Comparison of ENCODE assay signal across 9 cellular contexts in the genomic region with DNA sequence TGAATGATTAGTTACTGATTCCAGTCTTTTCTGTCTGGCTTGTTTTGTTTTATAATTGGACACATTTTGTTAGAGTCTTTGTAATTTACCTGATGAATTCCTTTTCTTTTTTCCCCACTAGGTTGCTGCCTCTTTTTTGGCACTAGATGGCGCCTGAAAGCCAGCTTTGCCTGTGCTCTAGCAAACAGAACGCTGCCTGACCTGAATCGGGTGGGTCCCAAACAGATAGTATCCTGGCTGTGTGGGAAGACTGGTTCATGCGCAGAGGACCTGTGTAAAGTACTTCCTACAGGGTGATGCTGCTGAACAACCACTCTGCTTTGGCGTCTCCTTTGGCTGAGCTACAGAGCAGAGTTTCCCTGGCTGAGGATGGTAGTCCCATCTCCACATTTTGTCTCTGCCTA.
DNase-seq lines count a peak whose midpoint lies in the region; ATAC-seq, FAIRE-seq and TF ChIP-seq lines count a peak whose summit lies in the region.
"Had no signal": no experiment of that assay in that cellular context is flagged by ENCODE, and none has a peak within 500 bp of the region (broad histone marks: within the 10 kb centered on the region; RNA-seq: fewer than 3 reads in every experiment).

No MANE protein-coding gene starts in this region.

- H3K36me3 ChIP-seq in DND-41 (ENCODE audit: insufficient read depth, low read length) (peaks cover 5% of the 10 kb centered on the region; the same call in 1 of the 2 replicates), OCI-LY1 (ENCODE audit: insufficient read depth, low read length) (no peaks in the 10 kb centered on the region), ovary (no peaks in the 10 kb centered on the region)

- H3K9me3 ChIP-seq in DND-41 (ENCODE audit: insufficient read depth, low read length, severe bottlenecking): peaks cover 42% of the 10 kb centered on the region
- peaks cover 13% of the 10 kb centered on the region for H3K9me3 ChIP-seq in OCI-LY1 (ENCODE audit: low read length)
- H3K9me3 ChIP-seq in ovary: no peaks in the 10 kb centered on the region

- H3K4me3 ChIP-seq in DND-41 (ENCODE audit: low read depth in 1 of 2, low read length in 2 of 2) (no peak overlapping the region), OCI-LY1 (ENCODE audit: low read depth, low read length, poor library complexity, severe bottlenecking) (no peak overlapping the region), ovary (no peak overlapping the region)
- H3K4me3 ChIP-seq: skin epidermis had no signal

- no peaks in the 10 kb centered on the region for H3K9me2 ChIP-seq in OCI-LY1 (ENCODE audit: low read depth, low read length)

- DNase-seq in DND-41 (peak; percentile 65), H54 (ENCODE audit: insufficient read length, low spot score) (no peak), astrocyte of the hippocampus (ENCODE audit: low read depth, low spot score) (peak; percentile 14), naive B cell (peak; percentile 1), ovary (no peak), SW 1271 (lab: John Stamatoyannopoulos, UW) (no peak)

- no peak overlapping the region for H3K27ac ChIP-seq in DND-41 (ENCODE audit: low read length)
- H3K27ac ChIP-seq in OCI-LY1 (ENCODE audit: low read depth, low read length, poor library complexity, severe bottlenecking): no peak overlapping the region
- H3K27ac ChIP-seq in ovary: no peak overlapping the region
- H3K27ac ChIP-seq: skin epidermis had no signal

- no peaks in the 10 kb centered on the region for H4K20me1 ChIP-seq in DND-41 (ENCODE audit: insufficient read depth, low read length)
- no peaks in the 10 kb centered on the region for H4K20me1 ChIP-seq in OCI-LY1 (ENCODE audit: insufficient read depth, low read length)

- intact Hi-C loops in ovary (cut with DNase I): no loop called here

- H3K27me3 ChIP-seq in DND-41 (ENCODE audit: insufficient read depth, low read length, poor library complexity): no peaks in the 10 kb centered on the region
- H3K27me3 ChIP-seq in OCI-LY1 (ENCODE audit: insufficient read depth, low read length): no peaks in the 10 kb centered on the region
- H3K27me3 ChIP-seq in ovary: no peaks in the 10 kb centered on the region

- TF ChIP-seq EP300 in ovary (IDR thresholded peaks at IDR 0.05): no peak

- H3K9ac ChIP-seq in DND-41 (ENCODE audit: low read depth, low read length) (no peak overlapping the region), OCI-LY1 (ENCODE audit: low read length) (no peak overlapping the region)

- H3K4me1 Mint-ChIP-seq in naive B cell: no peaks in the 10 kb centered on the region

- no peak overlapping the region for H3K27ac Mint-ChIP-seq in naive B cell

- peak; percentile 89 for ATAC-seq in DND-41 (ENCODE audit: insufficient read depth, low read depth)
- no peak for ATAC-seq in naive B cell (ENCODE audit: low read depth in 2 of 2)
- ATAC-seq in GM18519 (IDR thresholded peaks at IDR 0.05; ENCODE audit: low FRiP score, unreplicated experiment): no peak

- H3K4me2 ChIP-seq in DND-41 (ENCODE audit: insufficient read depth, low read length) (no peak overlapping the region), OCI-LY1 (ENCODE audit: low read length) (no peak overlapping the region)

- TF ChIP-seq POLR2A in H54 (IDR thresholded peaks at IDR 0.05; ENCODE audit: low read depth, low read length) (no peak), ovary (IDR thresholded peaks at IDR 0.05) (no peak)

- H3K79me2 ChIP-seq in DND-41 (ENCODE audit: insufficient read depth, low read length): no peaks in the 10 kb centered on the region
- no peaks in the 10 kb centered on the region for H3K79me2 ChIP-seq in OCI-LY1 (ENCODE audit: insufficient read depth, low read length)

- H3K4me3 Mint-ChIP-seq in naive B cell: no peak overlapping the region

- WGBS in ovary, 3 donors: 44 to 55% (median 53%) methylated on average over 5 of the region's 5 CpGs

- no peak overlapping the region for H2AFZ ChIP-seq in DND-41 (ENCODE audit: low read depth, low read length)
- no peak overlapping the region for H2AFZ ChIP-seq in OCI-LY1 (ENCODE audit: low read length)

- peak; percentile 81 for TF ChIP-seq CTCF in DND-41 (IDR thresholded peaks at IDR 0.05; ENCODE audit: borderline replicate concordance, extremely low read depth, low read length, poor library complexity, severe bottlenecking)
- TF ChIP-seq CTCF in OCI-LY1 (IDR thresholded peaks at IDR 0.05; ENCODE audit: low read length): peak; percentile 83
- TF ChIP-seq CTCF in ovary (IDR thresholded peaks at IDR 0.05): no peak

- H3K4me1 ChIP-seq in DND-41 (ENCODE audit: insufficient read depth, low read length) (no peaks in the 10 kb centered on the region), OCI-LY1 (ENCODE audit: insufficient read depth, low read length, severe bottlenecking) (no peaks in the 10 kb centered on the region), ovary (ENCODE audit: insufficient read depth) (no peaks in the 10 kb centered on the region)

- no peaks in the 10 kb centered on the region for H3K27me3 Mint-ChIP-seq in naive B cell

- peaks cover 13 to 74% (median 41%) of the 10 kb centered on the region in 7 donors for H3K9me3 Mint-ChIP-seq in naive B cell

- H3K36me3 Mint-ChIP-seq in naive B cell: peaks cover 0 to 35% of the 10 kb centered on the region in 2 donors

- FAIRE-seq in H54 (lab: Jason Lieb, UNC): peak; percentile 62

- H3F3A ChIP-seq in OCI-LY1 (ENCODE audit: insufficient read depth, low read length): no peaks in the 10 kb centered on the region

Comparison
In these comparisons a context has a peak if more than half of its experiments do, and no peak if none do; other contexts are left out.
1. DNase-seq: peak in DND-41 (single experiment), astrocyte of the hippocampus (single experiment) and naive B cell (single experiment); none in H54 (single experiment), ovary (0 of 5) and SW 1271 (0 of 2).
2. CTCF ChIP-seq: peak in DND-41 (single experiment) and OCI-LY1 (single experiment); none in ovary (0 of 3).